29 cellular contexts compared by ENCODE assay signal in genomic region chr3:163946785-163947184, GRCh38.
"Had no signal": no experiment of that assay in that cellular context is flagged by ENCODE, and none has a peak within 500 bp of the region (broad histone marks: within the 10 kb centered on the region; RNA-seq: fewer than 3 reads in every experiment).

No MANE protein-coding gene starts in this region.

- DNase-seq: stimulated activated CD4-positive, alpha-beta T cell treated with anti-CD3 and anti-CD28 coated beads, Interleukin-2, amount 100 ng/mL, for 48 hours; stimulated activated CD4-positive, alpha-beta T cell treated with anti-CD3 and anti-CD28 coated beads, Interleukin-4, amount 100 ng/mL, for 1 hour; stimulated activated CD4-positive, alpha-beta T cell treated with anti-CD3 and anti-CD28 coated beads, Interleukin-4, amount 100 ng/mL, for 24 hours; stimulated activated CD4-positive, alpha-beta T cell treated with anti-CD3 and anti-CD28 coated beads, Interleukin-4, amount 100 ng/mL, for 4 hours; stimulated activated CD8-positive, alpha-beta memory T cell treated with anti-CD3 and anti-CD28 coated beads, Interleukin-4, amount 100 ng/mL, for 48 hours; stimulated activated naive B cell treated with anti-CD40 and anti-IgM and Interleukin-4, amounts not matched to agents 10 μg/mL and 1 μg/mL and 100 μg/mL, for 72 hours; stimulated activated naive CD4-positive, alpha-beta T cell; stimulated activated naive CD4-positive, alpha-beta T cell treated with Interleukin-2 at 50 U/mL for 16 hours; stimulated activated naive CD8-positive, alpha-beta T cell treated with anti-CD3 and anti-CD28 coated beads, Interleukin-15, amount 100 ng/mL, for 72 hours; stimulated activated naive CD8-positive, alpha-beta T cell treated with anti-CD3 and anti-CD28 coated beads, Interleukin-15, Interleukin-2, amounts not matched to agents 100 U/mL and 50 U/mL, for 24 hours; stomach; substantia nigra; testis; thyroid gland; tibial artery; transverse colon; trophoblast cell; upper lobe of left lung; upper lobe of right lung; uterus had no signal

- H3K27ac ChIP-seq: stomach, suprapubic skin, testis, thoracic aorta, thyroid gland, tibial artery, tibial nerve, transverse colon, upper lobe of left lung, upper lobe of right lung, uterus, vagina had no signal

- H3K4me1 Mint-ChIP-seq: stimulated activated effector memory CD8-positive, alpha-beta T cell treated with anti-CD3 and anti-CD28 coated beads, Interleukin-12 subunit alpha, Interleukin-12 subunit beta, amount 100 ng/mL, for 72 hours; stimulated activated memory B cell treated with anti-CD40 and anti-IgM and Interleukin-4, amounts not matched to agents 10 μg/mL and 1 μg/mL and 100 μg/mL, for 72 hours; stimulated activated naive B cell treated with anti-CD40 and anti-IgM and Interleukin-4, amounts not matched to agents 10 μg/mL and 1 μg/mL and 100 μg/mL, for 72 hours; stimulated activated naive CD8-positive, alpha-beta T cell treated with anti-CD3 and anti-CD28 coated beads, Interleukin-15, amount 100 ng/mL, for 72 hours had no signal

- H3K4me3 ChIP-seq: stomach, suprapubic skin, testis, thoracic aorta, thyroid gland, tibial artery, tibial nerve, transverse colon, upper lobe of left lung, upper lobe of right lung, uterus, vagina had no signal

- H3K27me3 Mint-ChIP-seq: stimulated activated memory B cell treated with anti-CD40 and anti-IgM and Interleukin-4, amounts not matched to agents 10 μg/mL and 1 μg/mL and 100 μg/mL, for 72 hours; stimulated activated naive B cell treated with anti-CD40 and anti-IgM and Interleukin-4, amounts not matched to agents 10 μg/mL and 1 μg/mL and 100 μg/mL, for 72 hours; stimulated activated naive CD8-positive, alpha-beta T cell treated with anti-CD3 and anti-CD28 coated beads, Interleukin-15, amount 100 ng/mL, for 72 hours; stimulated activated naive CD8-positive, alpha-beta T cell treated with anti-CD3 and anti-CD28 coated beads, Interleukin-15, Interleukin-2, amounts not matched to agents 100 ng/mL and 50 ng/mL, for 24 hours; type B pancreatic cell had no signal

- H3K4me3 Mint-ChIP-seq: stimulated activated effector memory CD8-positive, alpha-beta T cell treated with anti-CD3 and anti-CD28 coated beads, Interleukin-12 subunit alpha, Interleukin-12 subunit beta, amount 100 ng/mL, for 72 hours; stimulated activated memory B cell treated with anti-CD40 and anti-IgM and Interleukin-4, amounts not matched to agents 10 μg/mL and 1 μg/mL and 100 μg/mL, for 72 hours; stimulated activated naive B cell treated with anti-CD40 and anti-IgM and Interleukin-4, amounts not matched to agents 10 μg/mL and 1 μg/mL and 100 μg/mL, for 72 hours; stimulated activated naive CD8-positive, alpha-beta T cell treated with anti-CD3 and anti-CD28 coated beads, Interleukin-15, amount 100 ng/mL, for 72 hours; stimulated activated naive CD8-positive, alpha-beta T cell treated with anti-CD3 and anti-CD28 coated beads, Interleukin-15, Interleukin-2, amounts not matched to agents 100 ng/mL and 50 ng/mL, for 24 hours; type B pancreatic cell had no signal

- H3K9me3 ChIP-seq: testis, thoracic aorta, thyroid gland, tibial artery, transverse colon, upper lobe of left lung, upper lobe of right lung, vagina had no signal

- H3K9me3 Mint-ChIP-seq: type B pancreatic cell had no signal

- H3K4me1 ChIP-seq: suprapubic skin, testis, thyroid gland, tibial artery, tibial nerve, transverse colon, upper lobe of left lung, upper lobe of right lung, uterus, vagina had no signal

- FAIRE-seq: urothelium cell line had no signal

- H3K36me3 ChIP-seq: stomach, suprapubic skin, thoracic aorta, thyroid gland, tibial artery, tibial nerve, transverse colon, upper lobe of left lung, upper lobe of right lung, uterus, vagina had no signal

- H3K27ac Mint-ChIP-seq: stimulated activated effector memory CD8-positive, alpha-beta T cell treated with anti-CD3 and anti-CD28 coated beads, Interleukin-12 subunit alpha, Interleukin-12 subunit beta, amount 100 ng/mL, for 72 hours; stimulated activated memory B cell treated with anti-CD40 and anti-IgM and Interleukin-4, amounts not matched to agents 10 μg/mL and 1 μg/mL and 100 μg/mL, for 72 hours; stimulated activated naive B cell treated with anti-CD40 and anti-IgM and Interleukin-4, amounts not matched to agents 10 μg/mL and 1 μg/mL and 100 μg/mL, for 72 hours; stimulated activated naive CD8-positive, alpha-beta T cell treated with anti-CD3 and anti-CD28 coated beads, Interleukin-15, amount 100 ng/mL, for 72 hours; stimulated activated naive CD8-positive, alpha-beta T cell treated with anti-CD3 and anti-CD28 coated beads, Interleukin-15, Interleukin-2, amounts not matched to agents 100 ng/mL and 50 ng/mL, for 24 hours; type B pancreatic cell had no signal

- H3K36me3 Mint-ChIP-seq: stimulated activated effector memory CD8-positive, alpha-beta T cell treated with anti-CD3 and anti-CD28 coated beads, Interleukin-12 subunit alpha, Interleukin-12 subunit beta, amount 100 ng/mL, for 72 hours; stimulated activated memory B cell treated with anti-CD40 and anti-IgM and Interleukin-4, amounts not matched to agents 10 μg/mL and 1 μg/mL and 100 μg/mL, for 72 hours; stimulated activated naive B cell treated with anti-CD40 and anti-IgM and Interleukin-4, amounts not matched to agents 10 μg/mL and 1 μg/mL and 100 μg/mL, for 72 hours; type B pancreatic cell had no signal

- ATAC-seq: stimulated activated effector memory CD8-positive, alpha-beta T cell treated with anti-CD3 and anti-CD28 coated beads, Interleukin-12 subunit alpha, Interleukin-12 subunit beta, amount 100 ng/mL, for 72 hours; stimulated activated memory B cell treated with anti-CD40 and anti-IgM and Interleukin-4, amounts not matched to agents 10 μg/mL and 1 μg/mL and 100 μg/mL, for 72 hours; stimulated activated naive B cell treated with anti-CD40 and anti-IgM and Interleukin-4, amounts not matched to agents 10 μg/mL and 1 μg/mL and 100 μg/mL, for 72 hours; stimulated activated naive CD8-positive, alpha-beta T cell treated with anti-CD3 and anti-CD28 coated beads, Interleukin-15, amount 100 ng/mL, for 72 hours; stimulated activated naive CD8-positive, alpha-beta T cell treated with anti-CD3 and anti-CD28 coated beads, Interleukin-15, Interleukin-2, amounts not matched to agents 100 U/mL and 50 U/mL, for 24 hours; upper lobe of right lung had no signal
